In genomic region chr19:47661571-47661970, GRCh38 we compare ENCODE assay signal across 13 cellular contexts. TPM values are rescaled to one million over a fixed set of nuclear protein-coding genes. Genes with fewer than 3 reads are reported as not detected.
DNase-seq lines count a peak whose midpoint lies in the region; ATAC-seq and TF ChIP-seq lines count a peak whose summit lies in the region.
"Had no signal": no experiment of that assay in that cellular context is flagged by ENCODE, and none has a peak within 500 bp of the region (broad histone marks: within the 10 kb centered on the region; RNA-seq: fewer than 3 reads in every experiment).

No MANE protein-coding gene starts in this region.

- H3K4me2 ChIP-seq in Karpas-422 (ENCODE audit: low read depth, low read length, poor library complexity, severe bottlenecking): no peak overlapping the region
- H3K4me2 ChIP-seq: SK-N-SH had no signal

- DNase-seq in Right ventricle myocardium superior (peak; percentile 33), Right ventricle myocardium inferior (ENCODE audit: missing footprints) (no peak), nephron progenitor cell (no peak), type B pancreatic cell (ENCODE audit: extremely low spot score, unreplicated experiment) (no peak), NCI-H2107 (lab: John Stamatoyannopoulos, UW) (no peak), Karpas-422 (no peak)
- DNase-seq: activated B cell treated with CpG ODN at 0.5 μM for 24 hours; activated T-cell treated with anti-CD3 and anti-CD28 coated beads, Interleukin-2, amount 50 U/mL, for 48 hours; Kasumi-1; NCI-H2081; SK-N-SH had no signal

- intact Hi-C loops in Right ventricle myocardium superior (cut with DNase I) (loop anchor here (5.0 kb wide), 1 partner anchor 39 kb away; no protein-coding TSS in a partner anchor), Right ventricle myocardium inferior (cut with DNase I) (loop anchor here (5.0 kb wide), 1 partner anchor 39 kb away; no protein-coding TSS in a partner anchor)
- intact Hi-C loops in dendritic cell treated with granulocyte-macrophage colony-stimulating factor and Interleukin-4, amounts not matched to agents 40 ng/mL and 50 ng/mL, for 4 days (cut with micrococcal nuclease): loop anchor here (5.0 to 10.0 kb wide), 2 partner anchors 59 to 147 kb away; partner anchors contain the start of gene NAPA

- no peaks in the 10 kb centered on the region for H3K9me3 Mint-ChIP-seq in dendritic cell treated with granulocyte-macrophage colony-stimulating factor and Interleukin-4, amounts not matched to agents 40 ng/mL and 50 ng/mL, for 4 days
- H3K9me3 Mint-ChIP-seq in nephron progenitor cell (no peaks in the 10 kb centered on the region), type B pancreatic cell (no peaks in the 10 kb centered on the region)
- H3K9me3 Mint-ChIP-seq: activated B cell treated with CpG ODN at 0.5 μM for 24 hours had no signal

- TF ChIP-seq CTCF in nephron progenitor cell (IDR thresholded peaks at IDR 0.05) (no peak), type B pancreatic cell (conservative IDR thresholded peaks at IDR 0.05) (no peak)

- peaks cover 76% of the 10 kb centered on the region for H3K79me2 ChIP-seq in Karpas-422 (ENCODE audit: low read length)

- ATAC-seq in Right ventricle myocardium superior (ENCODE audit: poor library complexity) (no peak), Right ventricle myocardium inferior (no peak), GM18907 (IDR thresholded peaks at IDR 0.05; ENCODE audit: unreplicated experiment) (no peak)

- H4K20me1 ChIP-seq in Karpas-422 (ENCODE audit: insufficient read depth, low read depth, low read length): no peaks in the 10 kb centered on the region

- no peak overlapping the region for H3K4me3 Mint-ChIP-seq in dendritic cell treated with granulocyte-macrophage colony-stimulating factor and Interleukin-4, amounts not matched to agents 40 ng/mL and 50 ng/mL, for 4 days
- H3K4me3 Mint-ChIP-seq in nephron progenitor cell (no peak overlapping the region), type B pancreatic cell (no peak overlapping the region)
- H3K4me3 Mint-ChIP-seq: activated B cell treated with CpG ODN at 0.5 μM for 24 hours had no signal

- H3K27me3 ChIP-seq in Karpas-422 (ENCODE audit: low read length): no peaks in the 10 kb centered on the region

- no peaks in the 10 kb centered on the region for H3K36me3 ChIP-seq in Karpas-422 (ENCODE audit: insufficient read depth, low read length)

- H3K27me3 Mint-ChIP-seq in dendritic cell treated with granulocyte-macrophage colony-stimulating factor and Interleukin-4, amounts not matched to agents 40 ng/mL and 50 ng/mL, for 4 days: no peaks in the 10 kb centered on the region
- H3K27me3 Mint-ChIP-seq in nephron progenitor cell (ENCODE audit: low read depth, poor library complexity): no peaks in the 10 kb centered on the region
- no peaks in the 10 kb centered on the region for H3K27me3 Mint-ChIP-seq in type B pancreatic cell
- H3K27me3 Mint-ChIP-seq: activated B cell treated with CpG ODN at 0.5 μM for 24 hours had no signal

- H3K27ac ChIP-seq in Karpas-422 (ENCODE audit: low read length): no peak overlapping the region

- no peak overlapping the region for H3K4me3 ChIP-seq in Karpas-422 (ENCODE audit: low read length)

- no peaks in the 10 kb centered on the region for H3K4me1 ChIP-seq in Karpas-422 (ENCODE audit: low read length)

- no peaks in the 10 kb centered on the region for H3K9me3 ChIP-seq in Karpas-422 (ENCODE audit: low read length)
- H3K9me3 ChIP-seq: SK-N-SH had no signal

- H2AFZ ChIP-seq in Karpas-422 (ENCODE audit: low read length): no peak overlapping the region

- H3K36me3 Mint-ChIP-seq in dendritic cell treated with granulocyte-macrophage colony-stimulating factor and Interleukin-4, amounts not matched to agents 40 ng/mL and 50 ng/mL, for 4 days (ENCODE audit: low read depth): peaks cover 28% of the 10 kb centered on the region
- H3K36me3 Mint-ChIP-seq in nephron progenitor cell (ENCODE audit: low read depth) (peaks cover 44% of the 10 kb centered on the region), type B pancreatic cell (peaks cover 6% of the 10 kb centered on the region)

- no peaks in the 10 kb centered on the region for H3K9me2 ChIP-seq in Karpas-422 (replicated peaks; ENCODE audit: insufficient read depth, low read length)
- H3K9me2 ChIP-seq: SK-N-SH had no signal

- H3K27ac Mint-ChIP-seq in dendritic cell treated with granulocyte-macrophage colony-stimulating factor and Interleukin-4, amounts not matched to agents 40 ng/mL and 50 ng/mL, for 4 days: peak overlapping the region; percentile 89
- H3K27ac Mint-ChIP-seq in nephron progenitor cell: peak overlapping the region; percentile 75
- peak overlapping the region; percentile 62 for H3K27ac Mint-ChIP-seq in type B pancreatic cell
- H3K27ac Mint-ChIP-seq: activated B cell treated with CpG ODN at 0.5 μM for 24 hours had no signal

- peaks cover 78% of the 10 kb centered on the region for H3K4me1 Mint-ChIP-seq in dendritic cell treated with granulocyte-macrophage colony-stimulating factor and Interleukin-4, amounts not matched to agents 40 ng/mL and 50 ng/mL, for 4 days (ENCODE audit: low read depth)
- peaks cover 24% of the 10 kb centered on the region for H3K4me1 Mint-ChIP-seq in nephron progenitor cell
- peaks cover 26% of the 10 kb centered on the region for H3K4me1 Mint-ChIP-seq in type B pancreatic cell (ENCODE audit: unreplicated experiment)

- no peak overlapping the region for H3K9ac ChIP-seq in Karpas-422 (ENCODE audit: low read length)
- H3K9ac ChIP-seq: SK-N-SH had no signal

RNA-seq across cellular contexts. Expression of gene EHD2, which starts 51.7 kb away (rescaled TPM):
- 45.2 TPM for total RNA-seq in Right ventricle myocardium superior
- 60.5 TPM for total RNA-seq in Right ventricle myocardium inferior
- total RNA-seq in type B pancreatic cell (ENCODE audit: low replicate concordance): 10.3 and 21.0 TPM in 2 replicates
- not detected in 2 replicates for total RNA-seq in Karpas-422 (2014; rRNA removed; shearing (Covaris generic); ENCODE audit: low replicate concordance)
- total RNA-seq: activated B cell treated with CpG ODN at 0.5 μM for 24 hours had no signal

RNA-seq across cellular contexts. Expression of gene BICRA, which starts 52.6 kb away (rescaled TPM):
- 7.2 TPM for total RNA-seq in Right ventricle myocardium superior
- 8.8 TPM for total RNA-seq in Right ventricle myocardium inferior
- 22.9 and 23.5 TPM in 2 replicates for total RNA-seq in type B pancreatic cell (ENCODE audit: low replicate concordance)
- 1.0 and 1.8 TPM in 2 replicates for total RNA-seq in Karpas-422 (2014; rRNA removed; shearing (Covaris generic); ENCODE audit: low replicate concordance)

Comparison
In these comparisons a context has a peak if more than half of its experiments do, and no peak if none do; other contexts are left out.
1. RNA of gene EHD2, which starts 51.7 kb away (total RNA-seq): 60.5 TPM in Right ventricle myocardium inferior (single experiment), 45.2 TPM in Right ventricle myocardium superior (single experiment) and 10.3 to 21.0 TPM in type B pancreatic cell; not detected in Karpas-422; every median in the first group is over 10 times any median in the second.
2. Peak in every context shown above with its lines, with median percentiles within 50 percentile points of each other: H3K27ac Mint-ChIP-seq.